In the genomic region with DNA sequence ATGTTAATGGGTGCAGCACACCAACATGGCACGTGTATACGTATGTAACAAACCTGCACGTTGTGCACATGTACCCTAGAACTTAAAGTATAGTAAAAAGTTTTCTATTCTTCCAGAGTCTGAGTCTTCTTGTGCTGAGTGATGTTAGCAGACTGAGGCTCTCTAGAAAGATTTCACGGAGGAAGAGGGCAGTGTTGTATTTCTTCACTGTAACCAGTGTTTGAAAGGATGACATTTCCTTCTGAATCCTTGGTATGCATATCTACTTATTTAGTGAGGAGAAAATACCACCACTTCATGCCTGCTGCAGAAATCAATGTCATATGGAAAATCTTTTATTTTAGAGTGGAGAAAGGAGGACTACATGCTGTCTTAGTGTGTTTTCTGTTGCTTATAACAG, we compare ENCODE assay signal across 19 cellular contexts.
A peak's percentile ranks its signal among the peaks of the same experiment; 100 is the strongest.
DNase-seq lines count a peak whose midpoint lies in the region; ATAC-seq and TF ChIP-seq lines count a peak whose summit lies in the region.
"Had no signal": no experiment of that assay in that cellular context is flagged by ENCODE, and none has a peak within 500 bp of the region (broad histone marks: within the 10 kb centered on the region; RNA-seq: fewer than 3 reads in every experiment).

No MANE protein-coding gene starts in this region.

- no peaks in the 10 kb centered on the region for H3K4me1 ChIP-seq in GM23338 (ENCODE audit: insufficient read depth)
- H3K4me1 ChIP-seq: BLaER1 treated with 17β-estradiol and CSF1 and Interleukin-3, amounts not matched to agents 10 nM and 100 nM; Caco-2 had no signal

- H2AFZ ChIP-seq in GM23338, result no peak overlapping the region

- no peaks in the 10 kb centered on the region for H3K27me3 ChIP-seq in GM23338 (ENCODE audit: insufficient read depth)
- H3K27me3 ChIP-seq: BLaER1 treated with 17β-estradiol and CSF1 and Interleukin-3, amounts not matched to agents 10 nM and 100 nM; MG63 had no signal

- no peaks in the 10 kb centered on the region for H3K4me1 Mint-ChIP-seq in GM23338
- H3K4me1 Mint-ChIP-seq: CD4-positive, alpha-beta memory T cell; IgD-negative memory B cell had no signal

- H3K36me3 Mint-ChIP-seq in GM23338 (ENCODE audit: low read depth), result no peaks in the 10 kb centered on the region
- H3K36me3 Mint-ChIP-seq: CD4-positive, alpha-beta memory T cell; IgD-negative memory B cell had no signal

- H4K20me1 ChIP-seq in GM23338 (replicated peaks; ENCODE audit: insufficient read depth), result no peaks in the 10 kb centered on the region
- H4K20me1 ChIP-seq: BLaER1 treated with 17β-estradiol and CSF1 and Interleukin-3, amounts not matched to agents 10 nM and 100 nM had no signal

- H3K36me3 ChIP-seq in GM23338 (ENCODE audit: insufficient read depth), result no peaks in the 10 kb centered on the region
- H3K36me3 ChIP-seq: BLaER1 treated with 17β-estradiol and CSF1 and Interleukin-3, amounts not matched to agents 10 nM and 100 nM; MG63 had no signal

- DNase-seq in LHCN-M2 (ENCODE audit: low read depth), result peak; percentile 27
- peak; percentile 31 for DNase-seq in amniotic epithelial cell (ENCODE audit: low read depth)
- DNase-seq in iris pigment epithelial cell (ENCODE audit: low read depth), result peak; percentile 15
- no peak for DNase-seq in GM23338 (ENCODE audit: low spot score)
- DNase-seq in substantia nigra (lab: John Stamatoyannopoulos, UW), result no peak
- DNase-seq: Caco-2; CD4-positive, alpha-beta memory T cell; MG63; NCI-H1048; NCI-H1417 treated with DMSO at 0.1 percent for 48 hours; NCI-H187; NCI-H345; NCI-H774; NK-92 treated with Interleukin-12 subunit alpha and Interleukin-12 subunit beta, amount 100 ng/mL, for 24 hours had no signal

- H3K79me2 ChIP-seq in GM23338 (replicated peaks; ENCODE audit: insufficient read depth), result no peaks in the 10 kb centered on the region

- no peaks in the 10 kb centered on the region for H3K27me3 Mint-ChIP-seq in GM23338 (ENCODE audit: insufficient read depth, low read depth, poor library complexity)
- H3K27me3 Mint-ChIP-seq: CD4-positive, alpha-beta memory T cell; IgD-negative memory B cell had no signal

- H3K4me3 ChIP-seq in GM23338, result no peak overlapping the region
- H3K4me3 ChIP-seq: BLaER1 treated with 17β-estradiol and CSF1 and Interleukin-3, amounts not matched to agents 10 nM and 100 nM; MG63 had no signal

- peaks cover 5% of the 10 kb centered on the region; the same call in 2 of the 3 replicates for H3K9me3 Mint-ChIP-seq in GM23338

- no peak overlapping the region for H3K4me2 ChIP-seq in GM23338
- H3K4me2 ChIP-seq: BLaER1 treated with 17β-estradiol and CSF1 and Interleukin-3, amounts not matched to agents 10 nM and 100 nM had no signal

- no peak overlapping the region for H3K27ac Mint-ChIP-seq in GM23338
- H3K27ac Mint-ChIP-seq: CD4-positive, alpha-beta memory T cell; IgD-negative memory B cell had no signal

- no peak for ATAC-seq in GM23338
- no peak for ATAC-seq in GM18909 (IDR thresholded peaks at IDR 0.05; ENCODE audit: poor library complexity, unreplicated experiment)
- no peak for ATAC-seq in GM18868 (IDR thresholded peaks at IDR 0.05; ENCODE audit: unreplicated experiment)
- ATAC-seq: Panc1 had no signal

- no peak for TF ChIP-seq CTCF in GM23338 (conservative IDR thresholded peaks at IDR 0.05; ENCODE audit: low read depth in 2 of 2)

- H3F3A ChIP-seq in GM23338 (replicated peaks; ENCODE audit: low read depth), result no peaks in the 10 kb centered on the region

- H3K9me2 ChIP-seq in GM23338 (ENCODE audit: insufficient read depth), result no peaks in the 10 kb centered on the region

- H3K27ac ChIP-seq in GM23338 (ENCODE audit: low read depth) (no peak overlapping the region), substantia nigra (ENCODE audit: low read depth, low read length, poor library complexity, severe bottlenecking) (no peak overlapping the region)
- H3K27ac ChIP-seq: BLaER1 treated with 17β-estradiol and CSF1 and Interleukin-3, amounts not matched to agents 10 nM and 100 nM had no signal

- no peak overlapping the region for H3K4me3 Mint-ChIP-seq in GM23338
- H3K4me3 Mint-ChIP-seq: CD4-positive, alpha-beta memory T cell; IgD-negative memory B cell had no signal

TF ChIP-seq in GM23338, 12 proteins besides CTCF, POLR2A, EP300 and RAD21 (continues in another document):
- TF ChIP-seq EZH2 (IDR thresholded peaks at IDR 0.05; ENCODE audit: low read depth, unreplicated experiment) (no peak), ETS1 (IDR thresholded peaks at IDR 0.05) (no peak), CREB1 (CRISPR knock-in tag; IDR thresholded peaks at IDR 0.05; ENCODE audit: low read depth) (no peak), JUNB (IDR thresholded peaks at IDR 0.05; ENCODE audit: unreplicated experiment) (no peak), ZNF114 (CRISPR knock-in tag; IDR thresholded peaks at IDR 0.05) (no peak), POLR2AphosphoS5 (IDR thresholded peaks at IDR 0.05; ENCODE audit: low read depth) (no peak), ZNF331 (CRISPR knock-in tag; IDR thresholded peaks at IDR 0.05; ENCODE audit: low read depth) (no peak), NANOG (IDR thresholded peaks at IDR 0.05; ENCODE audit: borderline replicate concordance) (no peak), STAT1 (IDR thresholded peaks at IDR 0.05; ENCODE audit: unreplicated experiment) (no peak)
- TF ChIP-seq, protein P1, sequence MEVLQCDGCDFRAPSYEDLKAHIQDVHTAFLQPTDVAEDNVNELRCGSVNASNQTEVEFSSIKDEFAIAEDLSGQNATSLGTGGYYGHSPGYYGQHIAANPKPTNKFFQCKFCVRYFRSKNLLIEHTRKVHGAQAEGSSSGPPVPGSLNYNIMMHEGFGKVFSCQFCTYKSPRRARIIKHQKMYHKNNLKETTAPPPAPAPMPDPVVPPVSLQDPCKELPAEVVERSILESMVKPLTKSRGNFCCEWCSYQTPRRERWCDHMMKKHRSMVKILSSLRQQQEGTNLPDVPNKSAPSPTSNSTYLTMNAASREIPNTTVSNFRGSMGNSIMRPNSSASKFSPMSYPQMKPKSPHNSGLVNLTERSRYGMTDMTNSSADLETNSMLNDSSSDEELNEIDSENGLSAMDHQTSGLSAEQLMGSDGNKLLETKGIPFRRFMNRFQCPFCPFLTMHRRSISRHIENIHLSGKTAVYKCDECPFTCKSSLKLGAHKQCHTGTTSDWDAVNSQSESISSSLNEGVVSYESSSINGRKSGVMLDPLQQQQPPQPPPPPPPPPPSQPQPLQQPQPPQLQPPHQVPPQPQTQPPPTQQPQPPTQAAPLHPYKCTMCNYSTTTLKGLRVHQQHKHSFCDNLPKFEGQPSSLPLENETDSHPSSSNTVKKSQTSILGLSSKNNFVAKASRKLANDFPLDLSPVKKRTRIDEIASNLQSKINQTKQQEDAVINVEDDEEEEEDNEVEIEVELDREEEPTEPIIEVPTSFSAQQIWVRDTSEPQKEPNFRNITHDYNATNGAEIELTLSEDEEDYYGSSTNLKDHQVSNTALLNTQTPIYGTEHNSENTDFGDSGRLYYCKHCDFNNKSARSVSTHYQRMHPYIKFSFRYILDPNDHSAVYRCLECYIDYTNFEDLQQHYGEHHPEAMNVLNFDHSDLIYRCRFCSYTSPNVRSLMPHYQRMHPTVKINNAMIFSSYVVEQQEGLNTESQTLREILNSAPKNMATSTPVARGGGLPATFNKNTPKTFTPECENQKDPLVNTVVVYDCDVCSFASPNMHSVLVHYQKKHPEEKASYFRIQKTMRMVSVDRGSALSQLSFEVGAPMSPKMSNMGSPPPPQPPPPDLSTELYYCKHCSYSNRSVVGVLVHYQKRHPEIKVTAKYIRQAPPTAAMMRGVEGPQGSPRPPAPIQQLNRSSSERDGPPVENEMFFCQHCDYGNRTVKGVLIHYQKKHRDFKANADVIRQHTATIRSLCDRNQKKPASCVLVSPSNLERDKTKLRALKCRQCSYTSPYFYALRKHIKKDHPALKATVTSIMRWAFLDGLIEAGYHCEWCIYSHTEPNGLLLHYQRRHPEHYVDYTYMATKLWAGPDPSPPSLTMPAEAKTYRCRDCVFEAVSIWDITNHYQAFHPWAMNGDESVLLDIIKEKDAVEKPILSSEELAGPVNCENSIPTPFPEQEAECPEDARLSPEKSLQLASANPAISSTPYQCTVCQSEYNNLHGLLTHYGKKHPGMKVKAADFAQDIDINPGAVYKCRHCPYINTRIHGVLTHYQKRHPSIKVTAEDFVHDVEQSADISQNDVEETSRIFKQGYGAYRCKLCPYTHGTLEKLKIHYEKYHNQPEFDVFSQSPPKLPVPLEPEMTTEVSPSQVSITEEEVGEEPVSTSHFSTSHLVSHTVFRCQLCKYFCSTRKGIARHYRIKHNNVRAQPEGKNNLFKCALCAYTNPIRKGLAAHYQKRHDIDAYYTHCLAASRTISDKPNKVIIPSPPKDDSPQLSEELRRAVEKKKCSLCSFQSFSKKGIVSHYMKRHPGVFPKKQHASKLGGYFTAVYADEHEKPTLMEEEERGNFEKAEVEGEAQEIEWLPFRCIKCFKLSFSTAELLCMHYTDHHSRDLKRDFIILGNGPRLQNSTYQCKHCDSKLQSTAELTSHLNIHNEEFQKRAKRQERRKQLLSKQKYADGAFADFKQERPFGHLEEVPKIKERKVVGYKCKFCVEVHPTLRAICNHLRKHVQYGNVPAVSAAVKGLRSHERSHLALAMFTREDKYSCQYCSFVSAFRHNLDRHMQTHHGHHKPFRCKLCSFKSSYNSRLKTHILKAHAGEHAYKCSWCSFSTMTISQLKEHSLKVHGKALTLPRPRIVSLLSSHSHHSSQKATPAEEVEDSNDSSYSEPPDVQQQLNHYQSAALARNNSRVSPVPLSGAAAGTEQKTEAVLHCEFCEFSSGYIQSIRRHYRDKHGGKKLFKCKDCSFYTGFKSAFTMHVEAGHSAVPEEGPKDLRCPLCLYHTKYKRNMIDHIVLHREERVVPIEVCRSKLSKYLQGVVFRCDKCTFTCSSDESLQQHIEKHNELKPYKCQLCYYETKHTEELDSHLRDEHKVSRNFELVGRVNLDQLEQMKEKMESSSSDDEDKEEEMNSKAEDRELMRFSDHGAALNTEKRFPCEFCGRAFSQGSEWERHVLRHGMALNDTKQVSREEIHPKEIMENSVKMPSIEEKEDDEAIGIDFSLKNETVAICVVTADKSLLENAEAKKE (CRISPR knock-in tag; IDR thresholded peaks at IDR 0.05), result no peak

Comparison
In these comparisons a context has a peak if more than half of its experiments do, and no peak if none do; other contexts are left out.
1. DNase-seq: peak in LHCN-M2 (single experiment), amniotic epithelial cell (single experiment) and iris pigment epithelial cell (single experiment); none in GM23338 (single experiment) and substantia nigra (0 of 49).